19 cellular contexts compared by ENCODE assay signal in genomic region chr2:127052771-127053691, GRCh38. TPM values are rescaled to one million over a fixed set of nuclear protein-coding genes. Genes with fewer than 3 reads are reported as not detected.
A peak's percentile ranks its signal among the peaks of the same experiment; 100 is the strongest.
DNase-seq lines count a peak whose midpoint lies in the region; ATAC-seq and TF ChIP-seq lines count a peak whose summit lies in the region.
"Had no signal": no experiment of that assay in that cellular context is flagged by ENCODE, and none has a peak within 500 bp of the region (broad histone marks: within the 10 kb centered on the region; RNA-seq: fewer than 3 reads in every experiment).

No MANE protein-coding gene starts in this region.

- no peak for TF ChIP-seq POLR2A in spleen (IDR thresholded peaks at IDR 0.05)

- H3K36me3 ChIP-seq in NT2/D1 (ENCODE audit: insufficient read depth, insufficient read length, low read length) (peaks cover 58% of the 10 kb centered on the region), left ventricle myocardium inferior (peaks cover 1% of the 10 kb centered on the region), spleen (peaks cover 4 to 100% (median 42%) of the 10 kb centered on the region in 6 donors)
- H3K36me3 ChIP-seq: MG63, prostate gland had no signal

- no peaks in the 10 kb centered on the region for H3K9me3 Mint-ChIP-seq in activated naive CD4-positive, alpha-beta T cell treated with anti-CD3 and anti-CD28 coated beads, Interleukin-2, amount 10 ng/mL, durations not matched to agents 7 days and 5 days
- H3K9me3 Mint-ChIP-seq: activated CD4-positive, alpha-beta T cell treated with anti-CD3 and anti-CD28 coated beads, Interleukin-2, amount 10 ng/mL, durations not matched to agents 7 days and 5 days; stimulated activated naive B cell treated with anti-CD40 and anti-IgM and Interleukin-4, amounts not matched to agents 10 μg/mL and 1 μg/mL and 100 μg/mL, for 72 hours had no signal

- intact Hi-C loops in left ventricle myocardium inferior (cut with micrococcal nuclease) (no loop called here), spleen (cut with DNase I; ENCODE audit: low total_unique reads) (no loop called here)

- WGBS in spleen, 5 donors: 94 to 99% (median 95%) methylated on average over 13 to 19 of the region's 19 CpGs

- no peak overlapping the region for H3K27ac ChIP-seq in left ventricle myocardium inferior (replicated peaks)
- H3K27ac ChIP-seq in spleen: no peak overlapping the region
- H3K27ac ChIP-seq: esophagus muscularis mucosa, prostate gland had no signal

- H3K27ac Mint-ChIP-seq in activated naive CD4-positive, alpha-beta T cell treated with anti-CD3 and anti-CD28 coated beads, Interleukin-2, amount 10 ng/mL, durations not matched to agents 7 days and 5 days: peak overlapping the region; percentile 54
- H3K27ac Mint-ChIP-seq: activated CD4-positive, alpha-beta T cell treated with anti-CD3 and anti-CD28 coated beads, Interleukin-2, amount 10 ng/mL, durations not matched to agents 7 days and 5 days; stimulated activated naive B cell treated with anti-CD40 and anti-IgM and Interleukin-4, amounts not matched to agents 10 μg/mL and 1 μg/mL and 100 μg/mL, for 72 hours had no signal

- peak overlapping the region; percentile 1 for H3K9ac ChIP-seq in NT2/D1 (ENCODE audit: insufficient read length, low read depth)

- peaks cover 2% of the 10 kb centered on the region for H3K4me1 Mint-ChIP-seq in activated naive CD4-positive, alpha-beta T cell treated with anti-CD3 and anti-CD28 coated beads, Interleukin-2, amount 10 ng/mL, durations not matched to agents 7 days and 5 days

- H3K4me1 ChIP-seq in NT2/D1 (ENCODE audit: insufficient read depth, insufficient read length) (peaks cover 34% of the 10 kb centered on the region), left ventricle myocardium inferior (peaks cover 13% of the 10 kb centered on the region), spleen (peaks cover 0 to 25% (median 12%) of the 10 kb centered on the region in 6 donors)
- H3K4me1 ChIP-seq: prostate gland had no signal

- H3K4me3 ChIP-seq in NT2/D1 (ENCODE audit: insufficient read length, low read depth) (no peak overlapping the region), left ventricle myocardium inferior (no peak overlapping the region), spleen (no peak overlapping the region)
- H3K4me3 ChIP-seq: esophagus muscularis mucosa, MG63, prostate gland had no signal

- ATAC-seq in GM18870 (IDR thresholded peaks at IDR 0.05; ENCODE audit: unreplicated experiment): no peak
- ATAC-seq: Panc1; stimulated activated naive B cell treated with anti-CD40 and anti-IgM and Interleukin-4, amounts not matched to agents 10 μg/mL and 1 μg/mL and 100 μg/mL, for 72 hours had no signal

- H3K9me3 ChIP-seq in NT2/D1 (ENCODE audit: insufficient read depth, low read length): peaks cover 4% of the 10 kb centered on the region; the same call in 1 of the 2 replicates
- no peaks in the 10 kb centered on the region for H3K9me3 ChIP-seq in left ventricle myocardium inferior (replicated peaks)
- H3K9me3 ChIP-seq in spleen: no peaks in the 10 kb centered on the region
- H3K9me3 ChIP-seq: esophagus muscularis mucosa, MG63, prostate gland had no signal

- no peak overlapping the region for H3K4me3 Mint-ChIP-seq in activated naive CD4-positive, alpha-beta T cell treated with anti-CD3 and anti-CD28 coated beads, Interleukin-2, amount 10 ng/mL, durations not matched to agents 7 days and 5 days
- H3K4me3 Mint-ChIP-seq: activated CD4-positive, alpha-beta T cell treated with anti-CD3 and anti-CD28 coated beads, Interleukin-2, amount 10 ng/mL, durations not matched to agents 7 days and 5 days; stimulated activated naive B cell treated with anti-CD40 and anti-IgM and Interleukin-4, amounts not matched to agents 10 μg/mL and 1 μg/mL and 100 μg/mL, for 72 hours had no signal

- TF ChIP-seq CTCF in left ventricle myocardium inferior (IDR thresholded peaks at IDR 0.05; ENCODE audit: borderline replicate concordance): no peak
- no peak for TF ChIP-seq CTCF in spleen (IDR thresholded peaks at IDR 0.05 in 8 of 11, conservative IDR thresholded peaks at IDR 0.05 in 3 of 11)

- H3K27me3 ChIP-seq in NT2/D1 (ENCODE audit: insufficient read depth, insufficient read length): no peaks in the 10 kb centered on the region
- H3K27me3 ChIP-seq in left ventricle myocardium inferior (ENCODE audit: low read depth): no peaks in the 10 kb centered on the region
- H3K27me3 ChIP-seq in spleen (replicated peaks in 1 of 7): no peaks in the 10 kb centered on the region
- H3K27me3 ChIP-seq: esophagus muscularis mucosa, MG63 had no signal

- CTCF ChIA-PET in activated naive CD4-positive, alpha-beta T cell treated with anti-CD3 and anti-CD28 coated beads, Interleukin-2, amount 10 ng/mL, durations not matched to agents 7 days and 5 days (lab: Charles Lee): interaction anchor here (0.6 to 1.9 kb wide), 4 partner anchors 10 to 640 kb away, joined by 3 to 8 read pairs (median 4); no protein-coding TSS in a partner anchor

- H3K36me3 Mint-ChIP-seq in activated naive CD4-positive, alpha-beta T cell treated with anti-CD3 and anti-CD28 coated beads, Interleukin-2, amount 10 ng/mL, durations not matched to agents 7 days and 5 days: peaks cover 13% of the 10 kb centered on the region

- DNase-seq in activated naive CD4-positive, alpha-beta T cell treated with anti-CD3 and anti-CD28 coated beads, Interleukin-2, amount 10 ng/mL, durations not matched to agents 7 days and 5 days: no peak
- no peak for DNase-seq in activated naive CD4-positive, alpha-beta T cell treated with anti-CD3 and anti-CD28 coated beads, Interleukin-2, amount 50 U/mL, for 16 hours
- DNase-seq in NT2/D1 (ENCODE audit: low read depth, low spot score) (no peak), left ventricle myocardium inferior (peak; percentile 15), spleen (peak; percentile 76), occipital lobe (lab: John Stamatoyannopoulos, UW) (no peak), D341Med (ENCODE audit: low spot score) (no peak)
- DNase-seq: activated CD4-positive, alpha-beta T cell treated with anti-CD3 and anti-CD28 coated beads, Interleukin-2, amount 10 ng/mL, durations not matched to agents 7 days and 5 days; activated naive CD4-positive, alpha-beta T cell; central memory CD4-positive, alpha-beta T cell; GDM1; mesenchymal stem cell; MG63; stimulated activated CD4-positive, alpha-beta T cell treated with anti-CD3 and anti-CD28 coated beads, Interleukin-2, amount 100 ng/mL, for 24 hours; stimulated activated naive B cell treated with anti-CD40 and anti-IgM and Interleukin-4, amounts not matched to agents 10 μg/mL and 1 μg/mL and 100 μg/mL, for 72 hours had no signal

- H3K27me3 Mint-ChIP-seq in activated naive CD4-positive, alpha-beta T cell treated with anti-CD3 and anti-CD28 coated beads, Interleukin-2, amount 10 ng/mL, durations not matched to agents 7 days and 5 days: no peaks in the 10 kb centered on the region
- H3K27me3 Mint-ChIP-seq: activated CD4-positive, alpha-beta T cell treated with anti-CD3 and anti-CD28 coated beads, Interleukin-2, amount 10 ng/mL, durations not matched to agents 7 days and 5 days; stimulated activated naive B cell treated with anti-CD40 and anti-IgM and Interleukin-4, amounts not matched to agents 10 μg/mL and 1 μg/mL and 100 μg/mL, for 72 hours had no signal

RNA-seq across cellular contexts. Expression of gene BIN1, which starts 53.9 kb away (rescaled TPM):
- total RNA-seq in left ventricle myocardium inferior: 15.8 TPM
- 100 to 1,000 TPM in 2 of 7 donors, 10 to 100 TPM in 5; 60.0 to 123 (median 68.8) TPM for total RNA-seq in spleen
- polyA plus RNA-seq in spleen: 100 to 1,000 TPM in 1 of 3 donors, 10 to 100 TPM in 2; 57.2 to 106 (median 71.9) TPM
- total RNA-seq in occipital lobe: 45.2 TPM

Comparison
In these comparisons a context has a peak if more than half of its experiments do, and no peak if none do; other contexts are left out.
1. DNase-seq: peak in left ventricle myocardium inferior (single experiment) and spleen (single experiment); none in activated naive CD4-positive, alpha-beta T cell treated with anti-CD3 and anti-CD28 coated beads, Interleukin-2, amount 10 ng/mL, durations not matched to agents 7 days and 5 days (single experiment), activated naive CD4-positive, alpha-beta T cell treated with anti-CD3 and anti-CD28 coated beads, Interleukin-2, amount 50 U/mL, for 16 hours (single experiment), NT2/D1 (single experiment), occipital lobe (single experiment) and D341Med (single experiment).